Comparison of ENCODE assay signal across 23 cellular contexts in genomic region chr10:90695915-90696676, GRCh38.
"Had no signal": no experiment of that assay in that cellular context is flagged by ENCODE, and none has a peak within 500 bp of the region (broad histone marks: within the 10 kb centered on the region; RNA-seq: fewer than 3 reads in every experiment).

No MANE protein-coding gene starts in this region.

- ATAC-seq: left ventricle myocardium superior, mucosa of descending colon, SK-N-SH treated with all-trans-retinoic acid at 6 μM for 48 hours, T-cell, upper lobe of right lung had no signal

- H3K9me3 Mint-ChIP-seq: activated CD4-positive, alpha-beta T cell treated with anti-CD3 and anti-CD28 coated beads, Interleukin-2, amount 10 ng/mL, durations not matched to agents 7 days and 5 days; activated T-helper 2 cell treated with anti-CD3 and anti-CD28 coated beads, Interferon-gamma antibody, Interleukin-2, Interleukin-4, amounts not matched to agents 10 μg/mL and 5 μg/mL and 100 μg/mL, durations not matched to agents 14 hours and 24 hours and 36 hours; neural progenitor cell; stimulated activated memory B cell treated with anti-CD40 and anti-IgM and Interleukin-4, amounts not matched to agents 10 μg/mL and 1 μg/mL and 100 μg/mL, for 72 hours; T-cell had no signal

- H3K36me3 Mint-ChIP-seq: memory B cell; naive B cell; neural progenitor cell; stimulated activated memory B cell treated with anti-CD40 and anti-IgM and Interleukin-4, amounts not matched to agents 10 μg/mL and 1 μg/mL and 100 μg/mL, for 72 hours; T-cell had no signal

- DNase-seq: activated CD4-positive, alpha-beta T cell treated with anti-CD3 and anti-CD28 coated beads, Interleukin-2, amount 10 ng/mL, durations not matched to agents 7 days and 5 days; activated CD4-positive, CD25-positive, alpha-beta regulatory T cell; activated CD8-positive, alpha-beta memory T cell treated with anti-CD3 and anti-CD28 coated beads for 24 hours; activated CD8-positive, alpha-beta memory T cell treated with anti-CD3 and anti-CD28 coated beads, Interleukin-2, amount 50 U/mL, for 48 hours; activated naive CD4-positive, alpha-beta T cell treated with Interleukin-2 at 50 U/mL for 16 hours; anterior cingulate cortex; effector CD4-positive, alpha-beta T cell; esophagus squamous epithelium; left ventricle myocardium superior; mucosa of descending colon; naive B cell; ovary; right lobe of liver; small intestine; stimulated activated CD4-positive, alpha-beta T cell treated with anti-CD3 and anti-CD28 coated beads, Interleukin-4, amount 100 ng/mL, for 1 hour; T-cell; T1000; upper lobe of right lung had no signal

- H3K4me1 Mint-ChIP-seq: activated CD4-positive, alpha-beta T cell treated with anti-CD3 and anti-CD28 coated beads, Interleukin-2, amount 10 ng/mL, durations not matched to agents 7 days and 5 days; memory B cell; naive B cell; neural progenitor cell; stimulated activated memory B cell treated with anti-CD40 and anti-IgM and Interleukin-4, amounts not matched to agents 10 μg/mL and 1 μg/mL and 100 μg/mL, for 72 hours; T-cell had no signal

- H3K27ac Mint-ChIP-seq: activated CD4-positive, alpha-beta T cell treated with anti-CD3 and anti-CD28 coated beads, Interleukin-2, amount 10 ng/mL, durations not matched to agents 7 days and 5 days; activated T-helper 2 cell treated with anti-CD3 and anti-CD28 coated beads, Interferon-gamma antibody, Interleukin-2, Interleukin-4, amounts not matched to agents 10 μg/mL and 5 μg/mL and 100 μg/mL, durations not matched to agents 14 hours and 24 hours and 36 hours; memory B cell; naive B cell; neural progenitor cell; stimulated activated memory B cell treated with anti-CD40 and anti-IgM and Interleukin-4, amounts not matched to agents 10 μg/mL and 1 μg/mL and 100 μg/mL, for 72 hours; T-cell had no signal

- H3K4me3 Mint-ChIP-seq: activated CD4-positive, alpha-beta T cell treated with anti-CD3 and anti-CD28 coated beads, Interleukin-2, amount 10 ng/mL, durations not matched to agents 7 days and 5 days; memory B cell; naive B cell; neural progenitor cell; stimulated activated memory B cell treated with anti-CD40 and anti-IgM and Interleukin-4, amounts not matched to agents 10 μg/mL and 1 μg/mL and 100 μg/mL, for 72 hours; T-cell had no signal
